ENCODE assay signal across 22 cellular contexts in the genomic region with DNA sequence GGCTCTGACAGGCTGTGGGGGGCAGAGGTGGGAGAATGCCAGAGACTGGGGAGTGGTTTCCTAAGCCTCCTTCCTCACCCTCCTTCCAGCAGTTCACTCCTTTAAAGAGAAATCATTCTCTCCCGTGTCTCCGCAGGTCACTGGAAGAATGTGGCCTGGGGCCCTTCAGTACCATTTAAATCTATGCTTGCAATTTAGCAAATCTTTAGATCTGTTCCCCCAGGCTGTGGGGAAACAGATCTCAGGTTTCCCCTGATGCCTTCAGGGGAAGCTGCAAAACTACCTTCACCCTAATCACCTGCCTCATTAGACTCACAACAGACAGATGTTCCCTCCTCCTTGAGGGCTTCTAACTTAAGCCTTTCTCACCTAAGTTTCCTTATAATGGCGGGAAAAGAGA. TPM values are rescaled to one million over a fixed set of nuclear protein-coding genes. Genes with fewer than 3 reads are reported as not detected.
DNase-seq lines count a peak whose midpoint lies in the region; ATAC-seq lines count a peak whose summit lies in the region.
"Had no signal": no experiment of that assay in that cellular context is flagged by ENCODE, and none has a peak within 500 bp of the region (broad histone marks: within the 10 kb centered on the region; RNA-seq: fewer than 3 reads in every experiment).

No MANE protein-coding gene starts in this region.

- H2AK5ac ChIP-seq in mesendoderm (ENCODE audit: low read length): no peak overlapping the region

- DNase-seq in NCI-H1417 (lab: John Stamatoyannopoulos, UW) (peak in 2 of 3 experiments; percentile 12 to 45), NCI-H1417 treated with DMSO at 0.1 percent for 48 hours (lab: John Stamatoyannopoulos, UW) (no peak), NCI-H69 (lab: John Stamatoyannopoulos, UW) (peak; percentile 89), mesendoderm (peak; percentile 33), KG1 (lab: John Stamatoyannopoulos, UW) (no peak), NOMO-1 treated with DMSO at 0.1 percent for 48 hours (lab: John Stamatoyannopoulos, UW; ENCODE audit: unreplicated experiment) (no peak)
- DNase-seq: 8988T, ACHN, Calu3, DMS79 treated with DMSO at 0.1 percent for 48 hours, Karpas-422, MV-4-11, NCI-H1105 treated with DMSO at 0.1 percent for 48 hours, NCI-H187, NCI-H2081 treated with DMSO at 0.1 percent for 48 hours, NCI-H446 treated with DMSO at 0.1 percent for 48 hours, NCI-H526, Right ventricle myocardium superior, RPMI8226 had no signal

- H3K4me2 ChIP-seq in mesendoderm (ENCODE audit: low read length): no peak overlapping the region

- H4K5ac ChIP-seq in mesendoderm (ENCODE audit: low read length): no peak overlapping the region

- WGBS in mesendoderm (ENCODE audit: extremely low coverage, insufficient coverage, low lambda C conversion rate): no CpG with 5 or more reads among the region's 3 CpGs

- no peaks in the 10 kb centered on the region for H3K79me1 ChIP-seq in mesendoderm (ENCODE audit: low read length)

- no peak overlapping the region for H3K18ac ChIP-seq in mesendoderm (ENCODE audit: low read length)

- no peak overlapping the region for H2BK15ac ChIP-seq in mesendoderm (replicated peaks; ENCODE audit: low read depth)

- no peaks in the 10 kb centered on the region for H3K36me3 ChIP-seq in mesendoderm (ENCODE audit: control insufficient read depth, insufficient read depth, low read length)
- H3K36me3 ChIP-seq: SJSA1 had no signal

- no peak overlapping the region for H3K56ac ChIP-seq in mesendoderm (ENCODE audit: low read length)

- no peak overlapping the region for H2BK5ac ChIP-seq in mesendoderm (ENCODE audit: low read length)

- ATAC-seq in GM21390 (IDR thresholded peaks at IDR 0.05; ENCODE audit: unreplicated experiment) (no peak), GM18520 (IDR thresholded peaks at IDR 0.05; ENCODE audit: unreplicated experiment) (no peak)

- H3K4me3 ChIP-seq in mesendoderm (ENCODE audit: low read length): no peak overlapping the region
- H3K4me3 ChIP-seq: SJSA1 had no signal

- no peak overlapping the region for H3K4ac ChIP-seq in mesendoderm (ENCODE audit: low read depth, low read length)

- no peak overlapping the region for H3K9ac ChIP-seq in mesendoderm (ENCODE audit: low read length)

- H2BK120ac ChIP-seq in mesendoderm (ENCODE audit: low read depth, low read length): no peak overlapping the region

- no peak overlapping the region for H4K8ac ChIP-seq in mesendoderm (ENCODE audit: low read depth, low read length)

- H3K27me3 ChIP-seq in mesendoderm (ENCODE audit: insufficient read depth, low read length, poor library complexity): no peaks in the 10 kb centered on the region
- H3K27me3 ChIP-seq: SJSA1 had no signal

- H3K23ac ChIP-seq in mesendoderm (ENCODE audit: low read length): no peak overlapping the region

- H3K4me1 ChIP-seq in mesendoderm (ENCODE audit: control insufficient read depth, low read depth, low read length): no peaks in the 10 kb centered on the region

- no peaks in the 10 kb centered on the region for H3K79me2 ChIP-seq in mesendoderm (ENCODE audit: control insufficient read depth, insufficient read depth, low read length)

- H3K27ac ChIP-seq in mesendoderm (ENCODE audit: low read depth, low read length): no peak overlapping the region
- H3K27ac ChIP-seq: SJSA1 had no signal

RNA-seq across cellular contexts. Expression of a gene that starts 55.3 kb away (rescaled TPM):
- 0.03 TPM for polyA plus RNA-seq in mesendoderm (2013, experiment 1 of 2)
- 0.01 TPM for polyA plus RNA-seq in mesendoderm (2013, experiment 2 of 2)

Comparison
In these comparisons a context has a peak if more than half of its experiments do, and no peak if none do; other contexts are left out.
1. DNase-seq: peak in NCI-H1417 (2 of 3), NCI-H69 (single experiment) and mesendoderm (single experiment); none in NCI-H1417 treated with DMSO at 0.1 percent for 48 hours (single experiment), KG1 (single experiment) and NOMO-1 treated with DMSO at 0.1 percent for 48 hours (single experiment).